In the genomic region with DNA sequence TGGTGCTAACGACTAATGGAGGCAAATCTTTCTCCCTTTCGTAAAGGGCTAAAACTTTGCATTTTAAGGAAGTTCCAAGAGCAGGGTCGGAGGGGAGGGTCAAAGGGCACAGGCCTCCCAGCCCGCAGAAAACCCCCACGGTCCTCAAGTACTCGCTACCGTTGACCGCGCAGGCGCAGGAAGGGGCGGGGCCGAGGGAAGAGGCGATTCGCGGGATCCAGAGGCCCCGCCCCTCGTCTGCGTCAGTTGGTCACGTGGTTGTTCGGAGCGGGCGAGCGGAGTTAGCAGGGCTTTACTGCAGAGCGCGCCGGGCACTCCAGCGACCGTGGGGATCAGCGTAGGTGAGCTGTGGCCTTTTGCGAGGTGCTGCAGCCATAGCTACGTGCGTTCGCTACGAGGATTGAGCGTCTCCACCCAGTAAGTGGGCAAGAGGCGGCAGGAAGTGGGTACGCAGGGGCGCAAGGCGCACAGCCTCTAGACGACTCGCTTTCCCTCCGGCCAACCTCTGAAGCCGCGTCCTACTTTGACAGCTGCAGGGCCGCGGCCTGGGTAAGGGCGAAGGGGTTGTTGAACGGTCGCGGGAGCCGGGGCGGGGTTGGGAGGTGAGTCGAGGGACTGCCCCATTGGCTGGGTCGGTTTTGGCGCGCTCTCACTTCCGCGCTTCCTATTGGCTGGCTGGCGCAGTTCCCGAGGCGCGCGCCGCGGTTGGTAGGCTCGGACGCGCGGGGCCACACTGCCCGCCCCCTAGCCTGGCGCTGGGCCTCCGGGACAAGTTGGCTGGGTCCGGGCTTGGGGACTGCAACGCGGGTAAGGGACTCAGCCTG, we compare ENCODE assay signal across 1 cellular context.
TF ChIP-seq lines count a peak whose summit lies in the region.

A gene (plus strand): TSS at position 242 of the 824 bp plus-strand sequence. CDS start 2,310 bp downstream, outside the sequence.

TF ChIP-seq in HEK293, 187 proteins besides CTCF, POLR2A, EP300 and RAD21 (continued from another document):
- TF ChIP-seq, protein P1, sequence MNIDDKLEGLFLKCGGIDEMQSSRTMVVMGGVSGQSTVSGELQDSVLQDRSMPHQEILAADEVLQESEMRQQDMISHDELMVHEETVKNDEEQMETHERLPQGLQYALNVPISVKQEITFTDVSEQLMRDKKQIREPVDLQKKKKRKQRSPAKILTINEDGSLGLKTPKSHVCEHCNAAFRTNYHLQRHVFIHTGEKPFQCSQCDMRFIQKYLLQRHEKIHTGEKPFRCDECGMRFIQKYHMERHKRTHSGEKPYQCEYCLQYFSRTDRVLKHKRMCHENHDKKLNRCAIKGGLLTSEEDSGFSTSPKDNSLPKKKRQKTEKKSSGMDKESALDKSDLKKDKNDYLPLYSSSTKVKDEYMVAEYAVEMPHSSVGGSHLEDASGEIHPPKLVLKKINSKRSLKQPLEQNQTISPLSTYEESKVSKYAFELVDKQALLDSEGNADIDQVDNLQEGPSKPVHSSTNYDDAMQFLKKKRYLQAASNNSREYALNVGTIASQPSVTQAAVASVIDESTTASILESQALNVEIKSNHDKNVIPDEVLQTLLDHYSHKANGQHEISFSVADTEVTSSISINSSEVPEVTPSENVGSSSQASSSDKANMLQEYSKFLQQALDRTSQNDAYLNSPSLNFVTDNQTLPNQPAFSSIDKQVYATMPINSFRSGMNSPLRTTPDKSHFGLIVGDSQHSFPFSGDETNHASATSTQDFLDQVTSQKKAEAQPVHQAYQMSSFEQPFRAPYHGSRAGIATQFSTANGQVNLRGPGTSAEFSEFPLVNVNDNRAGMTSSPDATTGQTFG (tag by site-specific recombination; IDR thresholded peaks at IDR 0.05; ENCODE audit: borderline replicate concordance): no peak
- TF ChIP-seq MEIS1 (CRISPR knock-in tag; IDR thresholded peaks at IDR 0.05; ENCODE audit: borderline replicate concordance): 0 out of 2 replicates have a peak, but pooled peaks have one; percentile 1
- TF ChIP-seq ZNF76 (tag by site-specific recombination; IDR thresholded peaks at IDR 0.05; ENCODE audit: borderline replicate concordance, low read depth): peak; percentile 68; the same call in 1 of the 2 replicates
- no peak for TF ChIP-seq ZNF19 (tag by site-specific recombination; IDR thresholded peaks at IDR 0.05; ENCODE audit: low read depth)
- TF ChIP-seq ZNF391 (tag by site-specific recombination; IDR thresholded peaks at IDR 0.05; ENCODE audit: borderline replicate concordance, low read depth): peak; percentile 97
- no peak for TF ChIP-seq ZNF555 (tag by site-specific recombination; conservative IDR thresholded peaks at IDR 0.05)
- TF ChIP-seq, protein P2, sequence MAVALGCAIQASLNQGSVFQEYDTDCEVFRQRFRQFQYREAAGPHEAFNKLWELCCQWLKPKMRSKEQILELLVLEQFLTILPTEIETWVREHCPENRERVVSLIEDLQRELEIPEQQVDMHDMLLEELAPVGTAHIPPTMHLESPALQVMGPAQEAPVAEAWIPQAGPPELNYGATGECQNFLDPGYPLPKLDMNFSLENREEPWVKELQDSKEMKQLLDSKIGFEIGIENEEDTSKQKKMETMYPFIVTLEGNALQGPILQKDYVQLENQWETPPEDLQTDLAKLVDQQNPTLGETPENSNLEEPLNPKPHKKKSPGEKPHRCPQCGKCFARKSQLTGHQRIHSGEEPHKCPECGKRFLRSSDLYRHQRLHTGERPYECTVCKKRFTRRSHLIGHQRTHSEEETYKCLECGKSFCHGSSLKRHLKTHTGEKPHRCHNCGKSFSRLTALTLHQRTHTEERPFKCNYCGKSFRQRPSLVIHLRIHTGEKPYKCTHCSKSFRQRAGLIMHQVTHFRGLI (tag by site-specific recombination; IDR thresholded peaks at IDR 0.05): peak; percentile 43; the same call in 1 of the 2 replicates
- TF ChIP-seq, protein P3, sequence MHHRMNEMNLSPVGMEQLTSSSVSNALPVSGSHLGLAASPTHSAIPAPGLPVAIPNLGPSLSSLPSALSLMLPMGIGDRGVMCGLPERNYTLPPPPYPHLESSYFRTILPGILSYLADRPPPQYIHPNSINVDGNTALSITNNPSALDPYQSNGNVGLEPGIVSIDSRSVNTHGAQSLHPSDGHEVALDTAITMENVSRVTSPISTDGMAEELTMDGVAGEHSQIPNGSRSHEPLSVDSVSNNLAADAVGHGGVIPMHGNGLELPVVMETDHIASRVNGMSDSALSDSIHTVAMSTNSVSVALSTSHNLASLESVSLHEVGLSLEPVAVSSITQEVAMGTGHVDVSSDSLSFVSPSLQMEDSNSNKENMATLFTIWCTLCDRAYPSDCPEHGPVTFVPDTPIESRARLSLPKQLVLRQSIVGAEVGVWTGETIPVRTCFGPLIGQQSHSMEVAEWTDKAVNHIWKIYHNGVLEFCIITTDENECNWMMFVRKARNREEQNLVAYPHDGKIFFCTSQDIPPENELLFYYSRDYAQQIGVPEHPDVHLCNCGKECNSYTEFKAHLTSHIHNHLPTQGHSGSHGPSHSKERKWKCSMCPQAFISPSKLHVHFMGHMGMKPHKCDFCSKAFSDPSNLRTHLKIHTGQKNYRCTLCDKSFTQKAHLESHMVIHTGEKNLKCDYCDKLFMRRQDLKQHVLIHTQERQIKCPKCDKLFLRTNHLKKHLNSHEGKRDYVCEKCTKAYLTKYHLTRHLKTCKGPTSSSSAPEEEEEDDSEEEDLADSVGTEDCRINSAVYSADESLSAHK (tag by site-specific recombination; IDR thresholded peaks at IDR 0.05): peak; percentile 69; the same call in 1 of the 2 replicates
- TF ChIP-seq, protein P4, sequence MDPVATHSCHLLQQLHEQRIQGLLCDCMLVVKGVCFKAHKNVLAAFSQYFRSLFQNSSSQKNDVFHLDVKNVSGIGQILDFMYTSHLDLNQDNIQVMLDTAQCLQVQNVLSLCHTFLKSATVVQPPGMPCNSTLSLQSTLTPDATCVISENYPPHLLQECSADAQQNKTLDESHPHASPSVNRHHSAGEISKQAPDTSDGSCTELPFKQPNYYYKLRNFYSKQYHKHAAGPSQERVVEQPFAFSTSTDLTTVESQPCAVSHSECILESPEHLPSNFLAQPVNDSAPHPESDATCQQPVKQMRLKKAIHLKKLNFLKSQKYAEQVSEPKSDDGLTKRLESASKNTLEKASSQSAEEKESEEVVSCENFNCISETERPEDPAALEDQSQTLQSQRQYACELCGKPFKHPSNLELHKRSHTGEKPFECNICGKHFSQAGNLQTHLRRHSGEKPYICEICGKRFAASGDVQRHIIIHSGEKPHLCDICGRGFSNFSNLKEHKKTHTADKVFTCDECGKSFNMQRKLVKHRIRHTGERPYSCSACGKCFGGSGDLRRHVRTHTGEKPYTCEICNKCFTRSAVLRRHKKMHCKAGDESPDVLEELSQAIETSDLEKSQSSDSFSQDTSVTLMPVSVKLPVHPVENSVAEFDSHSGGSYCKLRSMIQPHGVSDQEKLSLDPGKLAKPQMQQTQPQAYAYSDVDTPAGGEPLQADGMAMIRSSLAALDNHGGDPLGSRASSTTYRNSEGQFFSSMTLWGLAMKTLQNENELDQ (tag by site-specific recombination; IDR thresholded peaks at IDR 0.05; ENCODE audit: low read depth): no peak
- TF ChIP-seq ZNF610 (tag by site-specific recombination; IDR thresholded peaks at IDR 0.05; ENCODE audit: borderline replicate concordance): peak; percentile 89
- peak; percentile 57; the same call in 1 of the 2 replicates for TF ChIP-seq ZNF10 (tag by site-specific recombination; IDR thresholded peaks at IDR 0.05)
- TF ChIP-seq, protein P5, sequence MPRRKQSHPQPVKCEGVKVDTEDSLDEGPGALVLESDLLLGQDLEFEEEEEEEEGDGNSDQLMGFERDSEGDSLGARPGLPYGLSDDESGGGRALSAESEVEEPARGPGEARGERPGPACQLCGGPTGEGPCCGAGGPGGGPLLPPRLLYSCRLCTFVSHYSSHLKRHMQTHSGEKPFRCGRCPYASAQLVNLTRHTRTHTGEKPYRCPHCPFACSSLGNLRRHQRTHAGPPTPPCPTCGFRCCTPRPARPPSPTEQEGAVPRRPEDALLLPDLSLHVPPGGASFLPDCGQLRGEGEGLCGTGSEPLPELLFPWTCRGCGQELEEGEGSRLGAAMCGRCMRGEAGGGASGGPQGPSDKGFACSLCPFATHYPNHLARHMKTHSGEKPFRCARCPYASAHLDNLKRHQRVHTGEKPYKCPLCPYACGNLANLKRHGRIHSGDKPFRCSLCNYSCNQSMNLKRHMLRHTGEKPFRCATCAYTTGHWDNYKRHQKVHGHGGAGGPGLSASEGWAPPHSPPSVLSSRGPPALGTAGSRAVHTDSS (tag by site-specific recombination; IDR thresholded peaks at IDR 0.05): no peak
- no peak for TF ChIP-seq ZNF747 (tag by site-specific recombination; IDR thresholded peaks at IDR 0.05)
- TF ChIP-seq, protein P6, sequence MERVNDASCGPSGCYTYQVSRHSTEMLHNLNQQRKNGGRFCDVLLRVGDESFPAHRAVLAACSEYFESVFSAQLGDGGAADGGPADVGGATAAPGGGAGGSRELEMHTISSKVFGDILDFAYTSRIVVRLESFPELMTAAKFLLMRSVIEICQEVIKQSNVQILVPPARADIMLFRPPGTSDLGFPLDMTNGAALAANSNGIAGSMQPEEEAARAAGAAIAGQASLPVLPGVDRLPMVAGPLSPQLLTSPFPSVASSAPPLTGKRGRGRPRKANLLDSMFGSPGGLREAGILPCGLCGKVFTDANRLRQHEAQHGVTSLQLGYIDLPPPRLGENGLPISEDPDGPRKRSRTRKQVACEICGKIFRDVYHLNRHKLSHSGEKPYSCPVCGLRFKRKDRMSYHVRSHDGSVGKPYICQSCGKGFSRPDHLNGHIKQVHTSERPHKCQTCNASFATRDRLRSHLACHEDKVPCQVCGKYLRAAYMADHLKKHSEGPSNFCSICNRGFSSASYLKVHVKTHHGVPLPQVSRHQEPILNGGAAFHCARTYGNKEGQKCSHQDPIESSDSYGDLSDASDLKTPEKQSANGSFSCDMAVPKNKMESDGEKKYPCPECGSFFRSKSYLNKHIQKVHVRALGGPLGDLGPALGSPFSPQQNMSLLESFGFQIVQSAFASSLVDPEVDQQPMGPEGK (tag by site-specific recombination; IDR thresholded peaks at IDR 0.05): peak; percentile 87
- no peak for TF ChIP-seq ZNF354C (tag by site-specific recombination; IDR thresholded peaks at IDR 0.05; ENCODE audit: borderline replicate concordance, low read depth)
- TF ChIP-seq SALL2 (tag by site-specific recombination; IDR thresholded peaks at IDR 0.05; ENCODE audit: borderline replicate concordance): no peak
- 0 out of 2 replicates have a peak, but pooled peaks have one; percentile 16 for TF ChIP-seq ZIC2 (tag by site-specific recombination; IDR thresholded peaks at IDR 0.05)
- TF ChIP-seq KLF1 (tag by site-specific recombination; IDR thresholded peaks at IDR 0.05): peak; percentile 79
- TF ChIP-seq ZNF530 (tag by site-specific recombination; IDR thresholded peaks at IDR 0.05; ENCODE audit: low read depth): no peak
- TF ChIP-seq TCF7L2 (IDR thresholded peaks at IDR 0.05; ENCODE audit: borderline replicate concordance, low read depth, low read length): no peak
- 0 out of 2 replicates have a peak, but pooled peaks have one; percentile 53 for TF ChIP-seq ZNF624 (tag by site-specific recombination; IDR thresholded peaks at IDR 0.05)
- no peak; the same call in 1 of the 2 replicates for TF ChIP-seq GLI2 (tag by site-specific recombination; IDR thresholded peaks at IDR 0.05; ENCODE audit: borderline replicate concordance, low read depth)
- TF ChIP-seq PRDM1 (tag by site-specific recombination; IDR thresholded peaks at IDR 0.05): no peak
TF ChIP-seq in HEK293: peak in this region for 95.
